In the genomic region with DNA sequence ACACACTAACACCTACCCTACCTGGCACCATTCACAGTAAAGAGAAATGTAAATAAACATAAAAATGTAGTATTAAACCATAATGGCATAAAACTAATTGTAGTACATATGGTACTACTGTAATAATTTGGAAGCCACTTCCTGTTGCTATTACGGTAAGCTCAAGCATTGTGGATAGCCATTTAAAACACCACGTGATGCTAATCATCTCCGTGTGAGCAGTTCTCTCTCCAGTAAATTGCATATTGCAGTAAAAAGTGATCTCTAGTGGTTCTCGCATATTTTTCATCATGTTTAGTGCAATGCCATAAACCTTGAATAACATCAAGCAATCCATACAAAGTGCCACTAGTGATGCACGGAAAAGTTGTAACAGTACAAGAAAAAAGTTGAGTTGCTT, we compare ENCODE assay signal across 19 cellular contexts.
DNase-seq lines count a peak whose midpoint lies in the region; ATAC-seq, FAIRE-seq and TF ChIP-seq lines count a peak whose summit lies in the region.
"Had no signal": no experiment of that assay in that cellular context is flagged by ENCODE, and none has a peak within 500 bp of the region (broad histone marks: within the 10 kb centered on the region; RNA-seq: fewer than 3 reads in every experiment).

No MANE protein-coding gene starts in this region.

- intact Hi-C loops in mucosa of descending colon (cut with DNase I, micrococcal nuclease): no loop called here
- intact Hi-C loops in HepG2 (cut with micrococcal nuclease; ENCODE audit: unreplicated experiment): no loop called here

- H3K4me1 ChIP-seq in DND-41 (ENCODE audit: insufficient read depth, low read length) (peaks cover 21% of the 10 kb centered on the region), mucosa of descending colon (ENCODE audit: low read depth) (peaks cover 2% of the 10 kb centered on the region), HepG2 (ENCODE audit: insufficient read depth, low read length) (no peaks in the 10 kb centered on the region)
- H3K4me1 ChIP-seq: BLaER1, HAP-1 had no signal

- H3K36me3 ChIP-seq in DND-41 (ENCODE audit: insufficient read depth, low read length): no peaks in the 10 kb centered on the region
- no peaks in the 10 kb centered on the region for H3K36me3 ChIP-seq in mucosa of descending colon (ENCODE audit: low read depth)
- no peaks in the 10 kb centered on the region for H3K36me3 ChIP-seq in HepG2 (replicated peaks in 1 of 2; ENCODE audit: control insufficient read depth in 1 of 2, insufficient read depth in 2 of 2, low read length in 2 of 2)
- H3K36me3 ChIP-seq: BLaER1, HAP-1 had no signal

- H3K79me2 ChIP-seq in DND-41 (ENCODE audit: insufficient read depth, low read length) (no peaks in the 10 kb centered on the region), HepG2 (ENCODE audit: insufficient read depth, low read length) (no peaks in the 10 kb centered on the region)

- in situ Hi-C loops in HepG2 (cut with HindIII; ENCODE audit: extremely low pct_ligation_motif_present, low pct_unique_long_range_greater_than_20kb): no loop called here

- DNase-seq in DND-41 (no peak), NCI-H2081 (lab: John Stamatoyannopoulos, UW) (peak; percentile 17 to 79), NCI-H748 treated with DMSO at 0.1 percent for 48 hours (lab: John Stamatoyannopoulos, UW) (peak; percentile 62), mucosa of descending colon (peak in 1 of 3 donors; percentile 54), HepG2 (ENCODE audit: low spot score) (no peak), RKO (ENCODE audit: low spot score) (no peak), midbrain (lab: John Stamatoyannopoulos, UW) (no peak)
- no peak for DNase-seq in activated CD4-positive, alpha-beta T cell treated with anti-CD3 and anti-CD28 coated beads for 48 hours
- DNase-seq: AML-193, DMS79, EL, HFFc6, KBM-7 had no signal

- no peak overlapping the region for H3K9ac ChIP-seq in DND-41 (ENCODE audit: low read depth, low read length)
- H3K9ac ChIP-seq in HepG2 (ENCODE audit: insufficient read depth, low read depth, low read length): no peak overlapping the region
- H3K9ac ChIP-seq: BLaER1 had no signal

- POLR2A ChIA-PET in HepG2 (lab: Yijun Ruan, JAX): no interaction called here

- TF ChIP-seq CTCF in DND-41 (IDR thresholded peaks at IDR 0.05; ENCODE audit: borderline replicate concordance, extremely low read depth, low read length, poor library complexity, severe bottlenecking) (no peak), mucosa of descending colon (IDR thresholded peaks at IDR 0.05) (no peak), HepG2 (CRISPR knock-in tag; IDR thresholded peaks at IDR 0.05) (no peak)

- CTCF ChIA-PET in HepG2 (lab: Yijun Ruan, JAX; ENCODE audit: low intra/inter-chr PET ratio, low total read pairs): no interaction called here

- H2AFZ ChIP-seq in DND-41 (ENCODE audit: low read depth, low read length) (0 out of 2 replicates have a peak overlapping the region, but pooled peaks have one; percentile 36), HepG2 (ENCODE audit: low read length) (no peak overlapping the region)

- H3K27ac ChIP-seq in DND-41 (ENCODE audit: low read length) (0 out of 2 replicates have a peak overlapping the region, but pooled peaks have one; percentile 35), HepG2 (ENCODE audit: extremely low read length, insufficient read depth, low read length) (no peak overlapping the region)
- H3K27ac ChIP-seq: BLaER1, HL-60 had no signal

- H3K9me3 ChIP-seq in DND-41 (ENCODE audit: insufficient read depth, low read length, severe bottlenecking) (no peaks in the 10 kb centered on the region), mucosa of descending colon (no peaks in the 10 kb centered on the region), HepG2 (ENCODE audit: low read length) (no peaks in the 10 kb centered on the region)
- H3K9me3 ChIP-seq: BLaER1, HAP-1 had no signal

- H4K20me1 ChIP-seq in DND-41 (ENCODE audit: insufficient read depth, low read length) (no peaks in the 10 kb centered on the region), HepG2 (ENCODE audit: insufficient read depth, low read length) (no peaks in the 10 kb centered on the region)
- H4K20me1 ChIP-seq: BLaER1 had no signal

- ATAC-seq in DND-41 (ENCODE audit: insufficient read depth, low read depth) (peak; percentile 69), mucosa of descending colon (peak; percentile 94), HepG2 (no peak)

- no peak for FAIRE-seq in HepG2 (lab: Jason Lieb, UNC)
- FAIRE-seq: G401.6, GM12891, H1 had no signal

- no peaks in the 10 kb centered on the region for H3K27me3 ChIP-seq in DND-41 (ENCODE audit: insufficient read depth, low read length, poor library complexity)
- H3K27me3 ChIP-seq in HepG2 (ENCODE audit: control insufficient read depth in 1 of 2, insufficient read depth in 2 of 2, low read length in 2 of 2): no peaks in the 10 kb centered on the region; a peak in 1 of 5 replicates
- H3K27me3 ChIP-seq: BLaER1 had no signal

- no TSS peak for BruUV-seq in HepG2 (replicated peaks; lab: Mats Ljungman, UMichigan)

- no peak for TF ChIP-seq POLR2A in HepG2 (IDR thresholded peaks at IDR 0.05; ENCODE audit: insufficient read depth in 1 of 2, low read depth in 2 of 2, low read length in 2 of 2)

- H3K4me3 ChIP-seq in DND-41 (ENCODE audit: low read depth in 1 of 2, low read length in 2 of 2) (no peak overlapping the region), mucosa of descending colon (no peak overlapping the region), HepG2 (replicated peaks in 1 of 3; ENCODE audit: insufficient read depth in 1 of 3, low read depth in 2 of 3, low read length in 3 of 3) (no peak overlapping the region)
- H3K4me3 ChIP-seq: BLaER1, HAP-1 had no signal

- WGBS in HepG2 (ENCODE audit: low lambda C conversion rate): 20% methylated on average over 5 of the region's 5 CpGs

- H3K4me2 ChIP-seq in DND-41 (ENCODE audit: insufficient read depth, low read length): no peak overlapping the region
- H3K4me2 ChIP-seq in HepG2 (ENCODE audit: low read depth, low read length): no peak overlapping the region
- H3K4me2 ChIP-seq: BLaER1 had no signal

- no peak for TF ChIP-seq RAD21 in HepG2 (CRISPR knock-in tag; IDR thresholded peaks at IDR 0.05)

- TF ChIP-seq EP300 in HepG2 (IDR thresholded peaks at IDR 0.05; ENCODE audit: low read depth in 2 of 2, low read length in 2 of 2) (no peak), HepG2 (CRISPR knock-in tag; IDR thresholded peaks at IDR 0.05; ENCODE audit: borderline replicate concordance) (no peak)

TF ChIP-seq in HepG2, 621 proteins besides CTCF, POLR2A, EP300 and RAD21:
- TF ChIP-seq ELK4 (CRISPR knock-in tag; IDR thresholded peaks at IDR 0.05; ENCODE audit: borderline replicate concordance) (no peak), PITX1 (CRISPR knock-in tag; IDR thresholded peaks at IDR 0.05) (no peak), SOX6 (IDR thresholded peaks at IDR 0.05) (no peak), SOX6 (CRISPR knock-in tag; IDR thresholded peaks at IDR 0.05) (no peak), SCMH1 (CRISPR knock-in tag; IDR thresholded peaks at IDR 0.05; ENCODE audit: borderline replicate concordance) (no peak), FOXK2 (IDR thresholded peaks at IDR 0.05) (no peak), SRF (IDR thresholded peaks at IDR 0.05; ENCODE audit: low read depth, low read length) (no peak), HIC2 (CRISPR knock-in tag; IDR thresholded peaks at IDR 0.05; ENCODE audit: low read depth) (no peak), HNRNPLL (IDR thresholded peaks at IDR 0.05; ENCODE audit: low read depth, low read length, poor library complexity, severe bottlenecking) (no peak)

Comparison
In these comparisons a context has a peak if more than half of its experiments do, and no peak if none do; other contexts are left out.
1. DNase-seq: peak in NCI-H2081 (2 of 2) and NCI-H748 treated with DMSO at 0.1 percent for 48 hours (single experiment); none in DND-41 (single experiment), HepG2 (single experiment), RKO (single experiment), activated CD4-positive, alpha-beta T cell treated with anti-CD3 and anti-CD28 coated beads for 48 hours (single experiment) and midbrain (single experiment).